In genomic region chr19:56108447-56109195, GRCh38 we compare ENCODE assay signal across 1 cellular context.
TF ChIP-seq lines count a peak whose summit lies in the region.

No MANE protein-coding gene starts in this region.

TF ChIP-seq in IMR-90, 13 proteins besides CTCF, POLR2A, EP300 and RAD21 (continued from another document):
- no peak for TF ChIP-seq USF2 (IDR thresholded peaks at IDR 0.05; ENCODE audit: low read depth, low read length)
- TF ChIP-seq RFX5 (IDR thresholded peaks at IDR 0.05; ENCODE audit: low read depth, low read length) = no peak
- TF ChIP-seq BHLHE40 (IDR thresholded peaks at IDR 0.05; ENCODE audit: low read depth, low read length) = no peak
- no peak for TF ChIP-seq SMC3 (IDR thresholded peaks at IDR 0.05; ENCODE audit: low read depth, low read length)
- TF ChIP-seq RCOR1 (IDR thresholded peaks at IDR 0.05; ENCODE audit: insufficient replicate concordance, low read length) = no peak
